In the genomic region with DNA sequence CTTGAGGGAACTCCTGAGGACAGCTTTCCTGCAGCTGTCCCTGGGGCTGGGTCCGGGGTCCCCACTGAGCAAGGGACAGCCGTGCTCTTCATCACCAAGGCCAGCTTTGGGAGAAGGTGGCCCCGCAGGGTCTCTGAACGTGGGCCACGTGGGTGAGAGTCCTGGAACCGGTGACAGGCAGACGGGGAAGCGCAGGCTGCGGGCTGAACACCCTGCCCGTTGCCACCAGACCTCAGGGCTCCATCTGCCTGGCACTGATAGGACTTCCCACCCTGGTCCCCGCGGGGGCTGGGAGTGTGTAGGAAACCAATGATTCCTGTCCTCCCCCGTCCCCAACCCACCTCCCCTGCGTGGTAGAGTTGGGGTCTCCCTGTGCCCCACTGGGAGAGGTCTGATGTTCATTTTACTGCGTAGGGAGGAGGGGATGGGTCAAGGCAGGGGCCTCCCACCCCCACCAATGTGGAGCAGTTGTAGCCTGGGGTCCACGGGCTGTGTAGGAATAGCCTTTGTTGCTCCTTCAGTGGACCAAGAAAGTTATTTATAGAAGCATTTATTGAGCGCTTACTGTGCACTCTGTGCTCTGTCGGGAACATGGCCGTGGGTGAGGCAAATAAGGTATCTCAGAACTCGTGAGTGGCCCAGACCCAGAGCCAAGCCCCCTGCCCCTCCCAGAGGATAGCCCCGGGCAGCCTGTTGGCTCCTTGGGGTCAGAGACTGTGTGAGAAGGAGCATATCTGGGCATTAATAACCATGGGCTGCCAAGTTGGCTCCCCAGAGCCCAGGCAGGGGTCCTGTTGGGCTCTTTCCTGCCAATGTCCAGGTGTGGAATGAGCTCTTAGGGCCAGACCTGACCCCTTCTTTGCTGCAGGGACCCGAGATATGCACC, we compare ENCODE assay signal across 11 cellular contexts. TPM values are rescaled to one million over a fixed set of nuclear protein-coding genes. Genes with fewer than 3 reads are reported as not detected.
A peak's percentile ranks its signal among the peaks of the same experiment; 100 is the strongest.
DNase-seq lines count a peak whose midpoint lies in the region; ATAC-seq and TF ChIP-seq lines count a peak whose summit lies in the region.
"Had no signal": no experiment of that assay in that cellular context is flagged by ENCODE, and none has a peak within 500 bp of the region (broad histone marks: within the 10 kb centered on the region; RNA-seq: fewer than 3 reads in every experiment).

No MANE protein-coding gene starts in this region.

- H3K27ac ChIP-seq in layer of hippocampus (ENCODE audit: low read depth, low read length), result peak overlapping the region; percentile 94
- H3K27ac ChIP-seq in substantia nigra (ENCODE audit: low read depth, low read length, poor library complexity, severe bottlenecking), result peak overlapping the region; percentile 84
- H3K27ac ChIP-seq in hepatocyte, result no peak overlapping the region

- H3K36me3 ChIP-seq in NT2/D1 (ENCODE audit: insufficient read depth, insufficient read length, low read length) (no peaks in the 10 kb centered on the region), hepatocyte (replicated peaks; ENCODE audit: insufficient read depth, low read depth) (no peaks in the 10 kb centered on the region)
- H3K36me3 ChIP-seq: HAP-1 had no signal

- H3K4me3 Mint-ChIP-seq in brain, result peak overlapping the region; percentile 74 to 88 (median 81)
- H3K4me3 Mint-ChIP-seq: naive B cell had no signal

- H3K9me3 Mint-ChIP-seq in brain, result peaks cover 0 to 12% (median 0%) of the 10 kb centered on the region in 5 experiments

- ATAC-seq in GM19397 (IDR thresholded peaks at IDR 0.05; ENCODE audit: unreplicated experiment), result no peak

- peak overlapping the region; percentile 89 to 97 (median 94) for H3K27ac Mint-ChIP-seq in brain

- 80% methylated on average over 20 of the region's 22 CpGs for WGBS in hepatocyte (ENCODE audit: low lambda C conversion rate, missing lambda C conversion rate)

- H3K9me3 ChIP-seq in NT2/D1 (ENCODE audit: insufficient read depth, low read length) (no peaks in the 10 kb centered on the region), hepatocyte (ENCODE audit: low read depth) (no peaks in the 10 kb centered on the region)
- H3K9me3 ChIP-seq: HAP-1 had no signal

- H3K4me3 ChIP-seq in NT2/D1 (ENCODE audit: insufficient read length, low read depth) (no peak overlapping the region), hepatocyte (no peak overlapping the region)
- H3K4me3 ChIP-seq: HAP-1 had no signal

- TF ChIP-seq CTCF in brain (conservative IDR thresholded peaks at IDR 0.05), result no peak
- TF ChIP-seq CTCF in hepatocyte (IDR thresholded peaks at IDR 0.05; ENCODE audit: poor library complexity), result no peak

- H3K9ac ChIP-seq in NT2/D1 (ENCODE audit: insufficient read length, low read depth), result peak overlapping the region; percentile 18

- no peak for DNase-seq in NT2/D1 (ENCODE audit: low read depth, low spot score)
- DNase-seq in substantia nigra (lab: John Stamatoyannopoulos, UW), result no peak
- DNase-seq in hepatocyte (ENCODE audit: low spot score), result no peak
- no peak for DNase-seq in NCI-H510A treated with DMSO at 0.1 percent for 48 hours (lab: John Stamatoyannopoulos, UW)
- no peak for DNase-seq in AML-193 (lab: John Stamatoyannopoulos, UW)
- DNase-seq: amniotic stem cell, naive B cell had no signal

- no peak overlapping the region for H2AFZ ChIP-seq in hepatocyte

- peaks cover 36% of the 10 kb centered on the region for H3K79me2 ChIP-seq in hepatocyte

- peaks cover 65% of the 10 kb centered on the region for H3K4me1 Mint-ChIP-seq in brain

- no peak overlapping the region for H3K4me2 ChIP-seq in hepatocyte

- H3K27me3 ChIP-seq in NT2/D1 (ENCODE audit: insufficient read depth, insufficient read length), result no peaks in the 10 kb centered on the region
- H3K27me3 ChIP-seq in layer of hippocampus (ENCODE audit: control insufficient read depth, insufficient read depth, low read length), result no peaks in the 10 kb centered on the region
- no peaks in the 10 kb centered on the region for H3K27me3 ChIP-seq in hepatocyte

- no peaks in the 10 kb centered on the region for H3K36me3 Mint-ChIP-seq in brain

- H4K20me1 ChIP-seq in hepatocyte (ENCODE audit: insufficient read depth, poor library complexity, severe bottlenecking), result no peaks in the 10 kb centered on the region

- peaks cover 4% of the 10 kb centered on the region for H3K27me3 Mint-ChIP-seq in brain

- no peaks in the 10 kb centered on the region for H3K9me2 ChIP-seq in hepatocyte (replicated peaks; ENCODE audit: insufficient read depth)

- peaks cover 62% of the 10 kb centered on the region for H3K4me1 ChIP-seq in NT2/D1 (ENCODE audit: insufficient read depth, insufficient read length)
- peaks cover 25% of the 10 kb centered on the region for H3K4me1 ChIP-seq in hepatocyte (ENCODE audit: insufficient read depth)
- H3K4me1 ChIP-seq: HAP-1 had no signal

RNA-seq across cellular contexts. Expression of gene ADGRG1, which starts 1.3 kb away (rescaled TPM):
- polyA plus RNA-seq in brain (ENCODE audit: insufficient read depth, low read depth, low replicate concordance) (268 TPM), hepatocyte (58.0 and 61.1 TPM in 2 replicates)
- total RNA-seq in hepatocyte, result 29.6 and 45.9 TPM in 2 replicates

RNA-seq across cellular contexts. Expression of gene ADGRG3, which starts 38.3 kb away (rescaled TPM):
- polyA plus RNA-seq in brain (ENCODE audit: insufficient read depth, low read depth, low replicate concordance), result 0.29 TPM
- total RNA-seq in hepatocyte, result 0.20 TPM in 1 of 2 replicates, not detected in the other
- polyA plus RNA-seq in hepatocyte, result not detected in 2 replicates
